1 cellular context compared by ENCODE assay signal in genomic region chr7:2757904-2758672, GRCh38.
TF ChIP-seq lines count a peak whose summit lies in the region.

No MANE protein-coding gene starts in this region.

TF ChIP-seq in K562, 482 proteins besides CTCF, POLR2A, EP300 and RAD21 (continued from another document and continues in another):
- no peak for TF ChIP-seq ELK3 (CRISPR knock-in tag; IDR thresholded peaks at IDR 0.05)
- no peak for TF ChIP-seq YBX1 (IDR thresholded peaks at IDR 0.05)
- TF ChIP-seq ZBED1 (IDR thresholded peaks at IDR 0.05), result no peak
- TF ChIP-seq ZNF695 (CRISPR knock-in tag; IDR thresholded peaks at IDR 0.05), result no peak
- TF ChIP-seq AFF1 (IDR thresholded peaks at IDR 0.05; ENCODE audit: low read depth in 1 of 2, partially characterized antibody in 2 of 2), result peak in 1 of 2 experiments; percentile 71
- no peak for TF ChIP-seq KAT2B (IDR thresholded peaks at IDR 0.05; ENCODE audit: low read depth, low read length)
- no peak for TF ChIP-seq WHSC1 (IDR thresholded peaks at IDR 0.05; ENCODE audit: low read length)
- no peak for TF ChIP-seq THRAP3 (IDR thresholded peaks at IDR 0.05; ENCODE audit: borderline replicate concordance)
- TF ChIP-seq ATF3 (IDR thresholded peaks at IDR 0.05), result peak; percentile 100
- TF ChIP-seq ATF3 (CRISPR knock-in tag; conservative IDR thresholded peaks at IDR 0.05), result peak; percentile 96
- TF ChIP-seq RB1 (IDR thresholded peaks at IDR 0.05; ENCODE audit: low read depth), result no peak
- no peak for TF ChIP-seq ID3 (CRISPR knock-in tag; IDR thresholded peaks at IDR 0.05)
- peak; percentile 58; the same call in 1 of the 2 replicates for TF ChIP-seq ID3 (tag; IDR thresholded peaks at IDR 0.05)
- no peak for TF ChIP-seq HNRNPK (IDR thresholded peaks at IDR 0.05; ENCODE audit: low read depth, low read length, poor library complexity, severe bottlenecking)
- TF ChIP-seq DMBX1 (CRISPR knock-in tag; IDR thresholded peaks at IDR 0.05; ENCODE audit: borderline replicate concordance), result no peak
- TF ChIP-seq DDX20 (tag; IDR thresholded peaks at IDR 0.05; ENCODE audit: low read depth), result no peak
- TF ChIP-seq NCOA4 (IDR thresholded peaks at IDR 0.05; ENCODE audit: partially characterized antibody), result no peak
- peak; percentile 54 for TF ChIP-seq E2F8 (IDR thresholded peaks at IDR 0.05; ENCODE audit: low read depth, partially characterized antibody)
- TF ChIP-seq ZNF134 (CRISPR knock-in tag; conservative IDR thresholded peaks at IDR 0.05), result peak; percentile 100
- no peak for TF ChIP-seq POLR3G (IDR thresholded peaks at IDR 0.05; ENCODE audit: extremely low read depth, insufficient read length, insufficient replicate concordance)
- peak; percentile 76; the same call in 1 of the 2 replicates for TF ChIP-seq CBX5 (IDR thresholded peaks at IDR 0.05; ENCODE audit: borderline replicate concordance, low read depth)
- TF ChIP-seq ZNF174 (CRISPR knock-in tag; IDR thresholded peaks at IDR 0.05), result no peak
- no peak for TF ChIP-seq AFF4 (CRISPR knock-in tag; IDR thresholded peaks at IDR 0.05)
- TF ChIP-seq SMARCB1 (IDR thresholded peaks at IDR 0.05; ENCODE audit: insufficient read length, low read depth), result peak; percentile 3
- TF ChIP-seq FOXO4 (CRISPR knock-in tag; IDR thresholded peaks at IDR 0.05), result no peak
- peak; percentile 54; the same call in 1 of the 2 replicates for TF ChIP-seq SMAD4 (CRISPR knock-in tag; conservative IDR thresholded peaks at IDR 0.05)
- no peak for TF ChIP-seq XRCC5 (IDR thresholded peaks at IDR 0.05; ENCODE audit: low read depth, low read length)
- peak; percentile 90 for TF ChIP-seq CREB1 (IDR thresholded peaks at IDR 0.05)
- TF ChIP-seq CREB1 (CRISPR knock-in tag; IDR thresholded peaks at IDR 0.05), result peak; percentile 87
- no peak for TF ChIP-seq CSDE1 (IDR thresholded peaks at IDR 0.05)
- TF ChIP-seq DACH1 (IDR thresholded peaks at IDR 0.05; ENCODE audit: partially characterized antibody), result peak; percentile 29
- no peak for TF ChIP-seq PREB (CRISPR knock-in tag; IDR thresholded peaks at IDR 0.05)
- TF ChIP-seq LEF1 (IDR thresholded peaks at IDR 0.05), result peak; percentile 91
- peak; percentile 54 to 78; a peak in 3 of 4 replicates for TF ChIP-seq KDM1A (IDR thresholded peaks at IDR 0.05)
- TF ChIP-seq ZNF551 (CRISPR knock-in tag; IDR thresholded peaks at IDR 0.05), result no peak
- no peak for TF ChIP-seq DIDO1 (tag; IDR thresholded peaks at IDR 0.05; ENCODE audit: low read depth)
- TF ChIP-seq BACH1 (tag; IDR thresholded peaks at IDR 0.05), result peak; percentile 93
- peak; percentile 96 for TF ChIP-seq ATF7 (IDR thresholded peaks at IDR 0.05)
- TF ChIP-seq ZFPM2 (CRISPR knock-in tag; IDR thresholded peaks at IDR 0.05), result no peak
- TF ChIP-seq HNRNPUL1 (IDR thresholded peaks at IDR 0.05; ENCODE audit: low read length), result no peak
- TF ChIP-seq TOE1 (IDR thresholded peaks at IDR 0.05; ENCODE audit: borderline replicate concordance), result peak; percentile 68; the same call in 1 of the 2 replicates
- no peak for TF ChIP-seq TOE1 (CRISPR knock-in tag; IDR thresholded peaks at IDR 0.05; ENCODE audit: borderline replicate concordance, low read depth)
- TF ChIP-seq PKNOX1 (IDR thresholded peaks at IDR 0.05), result peak; percentile 87
- TF ChIP-seq RBM15 (IDR thresholded peaks at IDR 0.05; ENCODE audit: insufficient read depth, low read length), result no peak
- no peak for TF ChIP-seq NFYB (IDR thresholded peaks at IDR 0.05; ENCODE audit: extremely low read depth, insufficient read length)
- no peak for TF ChIP-seq MIER1 (IDR thresholded peaks at IDR 0.05; ENCODE audit: low read depth)
